9 cellular contexts compared by ENCODE assay signal in the genomic region with DNA sequence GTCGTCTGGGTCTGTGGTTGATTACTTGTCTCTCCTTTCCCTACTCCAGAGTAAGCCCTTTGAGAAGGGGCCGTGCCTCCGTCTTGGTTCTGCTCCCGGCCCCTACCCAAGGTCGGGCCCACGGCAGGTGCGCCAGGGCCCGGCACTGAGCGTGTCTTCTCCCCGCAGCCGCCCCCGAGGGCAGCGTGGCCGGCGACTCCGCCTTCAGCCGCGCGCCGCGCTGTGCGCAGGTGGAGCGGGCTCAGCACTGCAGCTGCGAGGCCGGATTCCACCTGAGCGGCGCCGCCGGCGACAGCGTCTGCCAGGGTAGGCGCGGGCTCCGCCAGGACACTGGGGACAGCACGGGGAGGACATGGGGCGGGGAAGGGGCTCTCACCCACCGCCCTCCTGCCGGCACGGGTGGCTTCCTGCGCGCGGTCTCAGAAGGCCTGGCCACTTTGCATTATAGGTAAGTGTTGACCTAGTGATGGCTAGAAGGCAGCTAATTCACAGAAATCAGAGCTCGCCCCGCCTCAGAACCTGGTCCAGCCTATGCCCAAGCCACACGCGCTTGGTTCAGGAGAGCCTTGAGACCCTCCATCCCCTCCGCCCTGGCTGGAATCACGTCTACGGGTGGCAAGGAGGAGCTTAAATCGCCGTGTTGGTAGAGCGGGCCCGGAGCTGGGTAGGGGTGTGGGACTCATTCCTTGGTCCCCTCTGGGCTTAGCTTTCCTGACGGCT. TPM values are rescaled to one million over a fixed set of nuclear protein-coding genes. Genes with fewer than 3 reads are reported as not detected.
DNase-seq lines count a peak whose midpoint lies in the region; ATAC-seq and TF ChIP-seq lines count a peak whose summit lies in the region.
"Had no signal": no experiment of that assay in that cellular context is flagged by ENCODE, and none has a peak within 500 bp of the region (broad histone marks: within the 10 kb centered on the region; RNA-seq: fewer than 3 reads in every experiment).

No MANE protein-coding gene starts in this region.

- H3K36me3 ChIP-seq in iPS DF 6.9 (ENCODE audit: control insufficient read depth, insufficient read depth, low read length), result no peaks in the 10 kb centered on the region
- H3K36me3 ChIP-seq in WERI-Rb-1, result no peaks in the 10 kb centered on the region
- H3K36me3 ChIP-seq: cardiac muscle cell had no signal

- no peak overlapping the region for H3K27ac ChIP-seq in iPS DF 6.9 (ENCODE audit: low read length)
- no peak overlapping the region for H3K27ac ChIP-seq in WERI-Rb-1
- H3K27ac ChIP-seq: cardiac muscle cell had no signal

- no peak for TF ChIP-seq CTCF in WERI-Rb-1 (IDR thresholded peaks at IDR 0.05; ENCODE audit: low read depth, low read length)

- ATAC-seq in activated CD8-positive, alpha-beta T cell treated with anti-CD3 and anti-CD28 coated beads, Interleukin-2, amount 10 ng/mL, durations not matched to agents 7 days and 5 days, result peak; percentile 71
- no peak for ATAC-seq in HG02642 (IDR thresholded peaks at IDR 0.05; ENCODE audit: poor library complexity, unreplicated experiment)

- H3K4me3 ChIP-seq in iPS DF 6.9 (ENCODE audit: low read length) (peak overlapping the region; percentile 17; the same call in 1 of the 2 replicates), WERI-Rb-1 (ENCODE audit: low read depth, low read length) (no peak overlapping the region)
- H3K4me3 ChIP-seq: cardiac muscle cell had no signal

- H3K9me3 ChIP-seq in iPS DF 6.9 (ENCODE audit: control insufficient read depth, insufficient read depth, low read length) (no peaks in the 10 kb centered on the region), WERI-Rb-1 (ENCODE audit: severe bottlenecking) (no peaks in the 10 kb centered on the region)

- no CpG with 5 or more reads among the region's 54 CpGs for WGBS in iPS DF 6.9 (ENCODE audit: insufficient coverage, insufficient read length)

- no peaks in the 10 kb centered on the region for H3K9me3 Mint-ChIP-seq in activated CD8-positive, alpha-beta T cell treated with anti-CD3 and anti-CD28 coated beads, Interleukin-2, amount 10 ng/mL, durations not matched to agents 7 days and 5 days (ENCODE audit: insufficient read depth)

- H3K27me3 Mint-ChIP-seq in activated CD8-positive, alpha-beta T cell treated with anti-CD3 and anti-CD28 coated beads, Interleukin-2, amount 10 ng/mL, durations not matched to agents 7 days and 5 days (ENCODE audit: low read depth), result peaks cover 31% of the 10 kb centered on the region

- peaks cover 23% of the 10 kb centered on the region for H3K4me1 Mint-ChIP-seq in activated CD8-positive, alpha-beta T cell treated with anti-CD3 and anti-CD28 coated beads, Interleukin-2, amount 10 ng/mL, durations not matched to agents 7 days and 5 days (ENCODE audit: low read depth)

- CTCF ChIA-PET in activated CD8-positive, alpha-beta T cell treated with anti-CD3 and anti-CD28 coated beads, Interleukin-2, amount 10 ng/mL, durations not matched to agents 7 days and 5 days (lab: Charles Lee), result interaction anchor here (0.8 kb wide), 2 partner anchors 27 to 46 kb away, joined by 3 to 4 read pairs; no protein-coding TSS in a partner anchor

- H3K36me3 Mint-ChIP-seq in activated CD8-positive, alpha-beta T cell treated with anti-CD3 and anti-CD28 coated beads, Interleukin-2, amount 10 ng/mL, durations not matched to agents 7 days and 5 days (ENCODE audit: low read depth), result peaks cover 5% of the 10 kb centered on the region

- DNase-seq in NCI-H2196 (lab: John Stamatoyannopoulos, UW; ENCODE audit: unreplicated experiment) (peak; percentile 52), iPS DF 6.9 (ENCODE audit: low read depth, low spot score) (peak; percentile 45), D341Med (ENCODE audit: low spot score) (no peak), WERI-Rb-1 (no peak), dedifferentiated amniotic fluid mesenchymal stem cell (ENCODE audit: extremely low spot score) (no peak)
- DNase-seq in activated CD8-positive, alpha-beta T cell treated with anti-CD3 and anti-CD28 coated beads, Interleukin-2, amount 10 ng/mL, durations not matched to agents 7 days and 5 days, result peak; percentile 35
- DNase-seq in stimulated activated CD8-positive, alpha-beta memory T cell treated with anti-CD3 and anti-CD28 coated beads, Interleukin-4, amount 100 ng/mL, for 24 hours (ENCODE audit: low read depth), result peak; percentile 17

- POLR2A ChIA-PET in activated CD8-positive, alpha-beta T cell treated with anti-CD3 and anti-CD28 coated beads, Interleukin-2, amount 10 ng/mL, durations not matched to agents 7 days and 5 days (lab: Charles Lee), result interaction anchor here (0.6 to 2.6 kb wide), 4 partner anchors 13 to 73 kb away, joined by 3 to 12 read pairs (median 5); partner anchors contain the start of gene ZC3H8

- H3K27ac Mint-ChIP-seq in activated CD8-positive, alpha-beta T cell treated with anti-CD3 and anti-CD28 coated beads, Interleukin-2, amount 10 ng/mL, durations not matched to agents 7 days and 5 days, result no peak overlapping the region

- H3K27me3 ChIP-seq in iPS DF 6.9 (ENCODE audit: control insufficient read depth, insufficient read depth, low read length), result peaks cover 4% of the 10 kb centered on the region; the same call in 1 of the 2 replicates
- H3K27me3 ChIP-seq in WERI-Rb-1 (ENCODE audit: insufficient read depth, low read depth, severe bottlenecking), result no peaks in the 10 kb centered on the region

- peak overlapping the region; percentile 0 for H3K4me3 Mint-ChIP-seq in activated CD8-positive, alpha-beta T cell treated with anti-CD3 and anti-CD28 coated beads, Interleukin-2, amount 10 ng/mL, durations not matched to agents 7 days and 5 days

- H3K4me1 ChIP-seq in iPS DF 6.9 (ENCODE audit: control insufficient read depth, insufficient read depth, low read length), result peaks cover 2% of the 10 kb centered on the region; the same call in 1 of the 2 replicates

RNA-seq across cellular contexts. Expression of gene FBLN7, which starts 43.5 kb away (rescaled TPM):
- under 1 TPM; 0.58 to 0.91 TPM for total RNA-seq in activated CD8-positive, alpha-beta T cell treated with anti-CD3 and anti-CD28 coated beads, Interleukin-2, amount 10 ng/mL, durations not matched to agents 7 days and 5 days

Comparison
In these comparisons a context has a peak if more than half of its experiments do, and no peak if none do; other contexts are left out.
1. DNase-seq: peak in NCI-H2196 (single experiment), activated CD8-positive, alpha-beta T cell treated with anti-CD3 and anti-CD28 coated beads, Interleukin-2, amount 10 ng/mL, durations not matched to agents 7 days and 5 days (single experiment), iPS DF 6.9 (single experiment) and stimulated activated CD8-positive, alpha-beta memory T cell treated with anti-CD3 and anti-CD28 coated beads, Interleukin-4, amount 100 ng/mL, for 24 hours (single experiment); none in D341Med (single experiment), WERI-Rb-1 (single experiment) and dedifferentiated amniotic fluid mesenchymal stem cell (single experiment).